ENCODE assay signal across 7 cellular contexts in genomic region chr5:112401924-112402323, GRCh38. TPM values are rescaled to one million over a fixed set of nuclear protein-coding genes. Genes with fewer than 3 reads are reported as not detected.
"Had no signal": no experiment of that assay in that cellular context is flagged by ENCODE, and none has a peak within 500 bp of the region (broad histone marks: within the 10 kb centered on the region; RNA-seq: fewer than 3 reads in every experiment).

No MANE protein-coding gene starts in this region.

- H3K36me3 ChIP-seq: HAP-1 had no signal

- H3K27ac ChIP-seq: HL-60 had no signal

- H3K4me3 Mint-ChIP-seq: HFFc6, IgD-negative memory B cell had no signal

- H3K4me1 ChIP-seq: HAP-1 had no signal

- DNase-seq: HFFc6, KBM-7 had no signal

- H3K9me3 ChIP-seq: HAP-1 had no signal

- H3K4me3 ChIP-seq: HAP-1 had no signal

- H3K9me3 Mint-ChIP-seq: HFFc6, IgD-negative memory B cell had no signal

- H3K27ac Mint-ChIP-seq: HFFc6, IgD-negative memory B cell had no signal

RNA-seq across cellular contexts. Expression of gene EPB41L4A, which starts 17.2 kb away (rescaled TPM):
- total RNA-seq: HT1080 had no signal
- polyA plus RNA-seq: HepG2 had no signal
